1 cellular context compared by ENCODE assay signal in genomic region chr11:76235233-76236091, GRCh38.
TF ChIP-seq lines count a peak whose summit lies in the region.

No MANE protein-coding gene starts in this region.

TF ChIP-seq in H1, 55 proteins besides CTCF, POLR2A, EP300 and RAD21 (continued from another document):
- TF ChIP-seq MAX (IDR thresholded peaks at IDR 0.05) (peak; percentile 63; the same call in 1 of the 2 replicates), TEAD4 (IDR thresholded peaks at IDR 0.05; ENCODE audit: low read depth, low read length) (peak; percentile 89), HDAC6 (IDR thresholded peaks at IDR 0.05; ENCODE audit: low read depth, low read length) (peak; percentile 93), BACH1 (IDR thresholded peaks at IDR 0.05; ENCODE audit: low read length) (peak; percentile 88), KDM5A (IDR thresholded peaks at IDR 0.05; ENCODE audit: low read length) (no peak; the same call in 1 of the 2 replicates), ATF3 (IDR thresholded peaks at IDR 0.05; ENCODE audit: insufficient read depth, low read depth, low read length) (no peak), TBP (IDR thresholded peaks at IDR 0.05; ENCODE audit: low read depth, low read length) (peak; percentile 98), ASH2L (IDR thresholded peaks at IDR 0.05; ENCODE audit: low read length) (peak; percentile 38), SRF (IDR thresholded peaks at IDR 0.05; ENCODE audit: low read depth, low read length) (peak; percentile 22; the same call in 1 of the 2 replicates), SP4 (IDR thresholded peaks at IDR 0.05; ENCODE audit: low read length) (peak; percentile 65; the same call in 1 of the 2 replicates), FOSL1 (IDR thresholded peaks at IDR 0.05; ENCODE audit: insufficient read depth, low read depth, low read length) (no peak), CBX5 (IDR thresholded peaks at IDR 0.05; ENCODE audit: low read depth, low read length) (no peak), KDM4A (IDR thresholded peaks at IDR 0.05; ENCODE audit: low read depth, low read length, severe bottlenecking) (no peak), SAP30 (IDR thresholded peaks at IDR 0.05; ENCODE audit: insufficient read depth, insufficient replicate concordance, low read length) (peak; percentile 1), SP1 (IDR thresholded peaks at IDR 0.05; ENCODE audit: low read depth, low read length) (no peak), JUND (IDR thresholded peaks at IDR 0.05; ENCODE audit: low read length) (no peak), RXRA (IDR thresholded peaks at IDR 0.05; ENCODE audit: insufficient read depth, low read depth, low read length) (no peak), USF2 (IDR thresholded peaks at IDR 0.05; ENCODE audit: low read length) (no peak), EGR1 (IDR thresholded peaks at IDR 0.05; ENCODE audit: borderline replicate concordance, low read depth, low read length) (no peak), RFX5 (IDR thresholded peaks at IDR 0.05; ENCODE audit: borderline replicate concordance, low read depth, low read length) (no peak), EZH2 (IDR thresholded peaks at IDR 0.05; ENCODE audit: low read depth, low read length, severe bottlenecking) (no peak), CBX8 (IDR thresholded peaks at IDR 0.05; ENCODE audit: borderline replicate concordance, low read depth, low read length) (no peak), CHD7 (IDR thresholded peaks at IDR 0.05; ENCODE audit: insufficient replicate concordance, low read length) (no peak), POU5F1 (IDR thresholded peaks at IDR 0.05; ENCODE audit: low read depth, low read length) (peak; percentile 40; the same call in 1 of the 2 replicates), TAF1 (IDR thresholded peaks at IDR 0.05; ENCODE audit: low read depth, low read length) (peak; percentile 84), RNF2 (IDR thresholded peaks at IDR 0.05; ENCODE audit: borderline replicate concordance, low read depth, low read length, missing control alignments, poor library complexity, severe bottlenecking) (no peak), SUZ12 (IDR thresholded peaks at IDR 0.05; ENCODE audit: low read length) (peak; percentile 35; the same call in 1 of the 2 replicates), CEBPB (IDR thresholded peaks at IDR 0.05; ENCODE audit: low read depth, low read length) (peak; percentile 79), NANOG (IDR thresholded peaks at IDR 0.05; ENCODE audit: insufficient read depth, low read depth, low read length, poor library complexity, severe bottlenecking) (no peak), YY1 (IDR thresholded peaks at IDR 0.05; ENCODE audit: low read depth, low read length) (peak; percentile 65), SP2 (IDR thresholded peaks at IDR 0.05; ENCODE audit: low read length) (no peak), SIX5 (IDR thresholded peaks at IDR 0.05; ENCODE audit: low read depth, low read length) (no peak), MAFK (IDR thresholded peaks at IDR 0.05; ENCODE audit: low read depth, low read length) (peak; percentile 90; the same call in 1 of the 2 replicates), TCF12 (IDR thresholded peaks at IDR 0.05; ENCODE audit: low read depth, low read length) (no peak), E2F6 (IDR thresholded peaks at IDR 0.05) (no peak; the same call in 1 of the 2 replicates), HDAC2 (IDR thresholded peaks at IDR 0.05; ENCODE audit: borderline replicate concordance in 1 of 2, low read depth in 2 of 2, low read length in 2 of 2) (peak in 1 of 2 experiments; percentile 56; a peak in 2 of 4 replicates), GTF2F1 (IDR thresholded peaks at IDR 0.05; ENCODE audit: borderline replicate concordance, low read depth, low read length) (no peak), BRCA1 (IDR thresholded peaks at IDR 0.05; ENCODE audit: low read depth, low read length) (no peak), ZNF274 (IDR thresholded peaks at IDR 0.05; ENCODE audit: borderline replicate concordance, extremely low read depth, low read length) (no peak), RBBP5 (IDR thresholded peaks at IDR 0.05; ENCODE audit: borderline replicate concordance, low read depth, low read length) (no peak), PHF8 (conservative IDR thresholded peaks at IDR 0.05; ENCODE audit: low read depth, low read length) (no peak; the same call in none of the 2 replicates), ATF2 (IDR thresholded peaks at IDR 0.05; ENCODE audit: low read length) (peak; percentile 88), CHD2 (IDR thresholded peaks at IDR 0.05; ENCODE audit: low read length) (0 out of 2 replicates have a peak, but pooled peaks have one; percentile 58), BCL11A (IDR thresholded peaks at IDR 0.05; ENCODE audit: low read depth in 2 of 2, low read length in 2 of 2) (no peak), NRF1 (IDR thresholded peaks at IDR 0.05; ENCODE audit: low read depth, low read length) (peak; percentile 48; the same call in 1 of the 2 replicates), KDM1A (IDR thresholded peaks at IDR 0.05; ENCODE audit: borderline replicate concordance, low read length) (peak; percentile 81; the same call in 1 of the 2 replicates), GABPA (IDR thresholded peaks at IDR 0.05; ENCODE audit: borderline replicate concordance, insufficient read depth, low read length) (no peak), CTBP2 (IDR thresholded peaks at IDR 0.05; ENCODE audit: borderline replicate concordance, insufficient read depth, insufficient read length, low read length) (no peak), POLR2AphosphoS5 (IDR thresholded peaks at IDR 0.05; ENCODE audit: low read depth, low read length) (peak; percentile 94), CREB1 (IDR thresholded peaks at IDR 0.05) (peak; percentile 94), SIRT6 (IDR thresholded peaks at IDR 0.05; ENCODE audit: low read length) (no peak)
